Comparison of ENCODE assay signal across 8 cellular contexts in the genomic region with DNA sequence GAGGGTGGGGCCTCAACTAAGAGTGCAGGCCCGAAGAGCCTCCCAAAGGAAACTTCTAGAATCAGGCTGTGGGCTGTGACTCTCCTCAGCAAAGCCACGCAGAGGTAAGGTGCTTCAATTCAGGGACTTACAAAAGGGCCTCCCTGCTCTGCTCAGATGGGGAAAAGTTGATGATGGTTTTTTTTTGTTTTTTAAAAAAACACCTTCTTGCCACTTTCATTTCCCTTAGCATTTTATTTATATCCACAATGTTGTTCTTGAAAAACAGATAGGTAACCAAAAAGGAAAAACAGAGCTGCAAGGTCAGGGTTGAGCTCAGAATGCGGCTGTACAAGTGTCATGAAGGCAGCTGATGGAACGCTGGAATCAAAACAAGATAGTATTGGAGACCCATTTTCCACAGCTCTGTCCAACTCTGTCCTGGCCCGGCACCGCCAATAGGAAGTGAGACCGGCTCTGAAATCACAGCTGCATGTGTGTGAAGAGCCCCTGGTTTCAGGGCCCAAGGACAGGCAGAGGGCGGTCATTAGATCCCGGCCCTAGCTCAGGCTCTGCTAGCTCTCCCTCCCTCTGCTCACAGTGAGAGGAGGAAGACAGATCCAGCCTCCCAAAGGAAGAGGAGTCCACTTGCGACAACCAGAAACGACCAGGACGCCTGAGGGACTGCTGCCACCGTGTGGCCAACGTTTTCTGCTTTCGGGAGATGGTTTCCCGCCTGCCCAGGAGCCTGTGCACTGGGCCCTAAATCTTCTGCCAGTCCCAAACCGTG. TPM values are rescaled to one million over a fixed set of nuclear protein-coding genes. Genes with fewer than 3 reads are reported as not detected.
DNase-seq lines count a peak whose midpoint lies in the region; ATAC-seq and TF ChIP-seq lines count a peak whose summit lies in the region.

No MANE protein-coding gene starts in this region.

- H3K27ac Mint-ChIP-seq in T-cell (peak overlapping the region; percentile 92 to 95), progenitor cell of endocrine pancreas (no peak overlapping the region)

- H3K27ac ChIP-seq in DOHH2 (ENCODE audit: low read depth, low read length) (peak overlapping the region; percentile 36), Karpas-422 (ENCODE audit: low read length) (no peak overlapping the region), upper lobe of left lung (peak overlapping the region; percentile 34 to 86 (median 78))

- POLR2A ChIA-PET in T-cell (lab: Charles Lee), result interaction anchor here (0.5 to 2.1 kb wide), 21 partner anchors 9 to 843 kb away, joined by 3 to 102 read pairs (median 6); a partner anchor contains a TSS

- H3K4me1 Mint-ChIP-seq in T-cell (peaks cover 64 to 66% (median 65%) of the 10 kb centered on the region in 3 donors), progenitor cell of endocrine pancreas (ENCODE audit: low read depth) (no peaks in the 10 kb centered on the region)

- no peak overlapping the region for H2AFZ ChIP-seq in Karpas-422 (ENCODE audit: low read length)

- H3K36me3 Mint-ChIP-seq in T-cell (peaks cover 33% of the 10 kb centered on the region), progenitor cell of endocrine pancreas (ENCODE audit: insufficient read depth) (peaks cover 5% of the 10 kb centered on the region)

- no peak for TF ChIP-seq POLR2A in upper lobe of left lung (IDR thresholded peaks at IDR 0.05)

- H3K4me3 Mint-ChIP-seq in T-cell (peak overlapping the region; percentile 58 to 69 (median 64)), progenitor cell of endocrine pancreas (ENCODE audit: low read depth) (no peak overlapping the region)

- H3K4me2 ChIP-seq in DOHH2 (ENCODE audit: low read length) (peak overlapping the region; percentile 56), Karpas-422 (ENCODE audit: low read depth, low read length, poor library complexity, severe bottlenecking) (no peak overlapping the region)

- no peaks in the 10 kb centered on the region for H3K27me3 ChIP-seq in DOHH2 (ENCODE audit: control insufficient read depth, low read length)
- no peaks in the 10 kb centered on the region for H3K27me3 ChIP-seq in Karpas-422 (ENCODE audit: low read length)
- no peaks in the 10 kb centered on the region for H3K27me3 ChIP-seq in upper lobe of left lung

- H4K20me1 ChIP-seq in DOHH2 (ENCODE audit: control insufficient read depth, insufficient read depth, low read depth, low read length) (no peaks in the 10 kb centered on the region), Karpas-422 (ENCODE audit: insufficient read depth, low read depth, low read length) (0 out of 2 replicates have a peak, but pooled peaks cover 10% of the 10 kb centered on the region)

- ATAC-seq in T-cell (replicated peaks in 1 of 4) (peak; percentile 69 to 80 (median 72)), left cardiac atrium (peak; percentile 83 to 88), upper lobe of left lung (ENCODE audit: low FRiP score in 2 of 2) (peak; percentile 79 to 89)

- TF ChIP-seq CTCF in DOHH2 (IDR thresholded peaks at IDR 0.05; ENCODE audit: low read depth, low read length, poor library complexity, severe bottlenecking), result peak; percentile 87
- TF ChIP-seq CTCF in progenitor cell of endocrine pancreas (IDR thresholded peaks at IDR 0.05; ENCODE audit: unreplicated experiment), result peak; percentile 82
- TF ChIP-seq CTCF in upper lobe of left lung (IDR thresholded peaks at IDR 0.05), result peak; percentile 77 to 92 (median 86)

- H3F3A ChIP-seq in DOHH2 (ENCODE audit: control insufficient read depth, insufficient read depth), result no peaks in the 10 kb centered on the region

- WGBS in upper lobe of left lung, 2 donors, result 23 to 31% methylated on average over 12 to 16 of the region's 17 CpGs

- peak overlapping the region; percentile 26; the same call in 1 of the 2 replicates for H3K4me3 ChIP-seq in DOHH2 (ENCODE audit: low read length)
- no peak overlapping the region for H3K4me3 ChIP-seq in Karpas-422 (ENCODE audit: low read length)
- H3K4me3 ChIP-seq in upper lobe of left lung, result no peak overlapping the region

- H3K9me3 Mint-ChIP-seq in T-cell, result no peaks in the 10 kb centered on the region
- no peaks in the 10 kb centered on the region for H3K9me3 Mint-ChIP-seq in progenitor cell of endocrine pancreas (ENCODE audit: low read depth)

- H3K36me3 ChIP-seq in DOHH2 (ENCODE audit: control insufficient read depth, low read length) (peaks cover 46% of the 10 kb centered on the region), Karpas-422 (ENCODE audit: insufficient read depth, low read length) (peaks cover 31% of the 10 kb centered on the region; the same call in 1 of the 2 replicates), upper lobe of left lung (peaks cover 0 to 32% (median 22%) of the 10 kb centered on the region in 4 donors)

- no peaks in the 10 kb centered on the region for H3K79me2 ChIP-seq in DOHH2 (ENCODE audit: control insufficient read depth, low read length)
- H3K79me2 ChIP-seq in Karpas-422 (ENCODE audit: low read length), result no peaks in the 10 kb centered on the region

- peaks cover 22% of the 10 kb centered on the region for H3K4me1 ChIP-seq in DOHH2 (ENCODE audit: control insufficient read depth, low read length)
- no peaks in the 10 kb centered on the region for H3K4me1 ChIP-seq in Karpas-422 (ENCODE audit: low read length)
- H3K4me1 ChIP-seq in upper lobe of left lung, result peaks cover 16 to 23% (median 21%) of the 10 kb centered on the region in 4 donors

- no peak for TF ChIP-seq EP300 in upper lobe of left lung (IDR thresholded peaks at IDR 0.05)

- H3K9me3 ChIP-seq in DOHH2 (ENCODE audit: control insufficient read depth, insufficient read depth, low read length) (no peaks in the 10 kb centered on the region), Karpas-422 (ENCODE audit: low read length) (no peaks in the 10 kb centered on the region), upper lobe of left lung (no peaks in the 10 kb centered on the region)

- H3K27me3 Mint-ChIP-seq in T-cell (no peaks in the 10 kb centered on the region), progenitor cell of endocrine pancreas (no peaks in the 10 kb centered on the region)

- H3K9ac ChIP-seq in Karpas-422 (ENCODE audit: low read length), result no peak overlapping the region

- CTCF ChIA-PET in T-cell (lab: Charles Lee), result interaction anchor here (0.6 to 2.1 kb wide), 35 partner anchors 8 to 679 kb away, joined by 3 to 48 read pairs (median 5); a partner anchor contains a TSS

- intact Hi-C loops in left cardiac atrium (cut with DNase I), result loop anchor here (1.0 to 10.0 kb wide), 5 partner anchors 41 to 136 kb away; no protein-coding TSS in a partner anchor

- H3K9me2 ChIP-seq in DOHH2 (replicated peaks; ENCODE audit: control insufficient read depth, low read length) (no peaks in the 10 kb centered on the region), Karpas-422 (replicated peaks; ENCODE audit: insufficient read depth, low read length) (no peaks in the 10 kb centered on the region)

- DNase-seq in Karpas-422 (peak; percentile 75), T-cell (peak; percentile 59 to 87 (median 78)), amniotic epithelial cell (ENCODE audit: low read depth) (peak; percentile 78), left cardiac atrium (peak; percentile 90), progenitor cell of endocrine pancreas (ENCODE audit: low spot score, unreplicated experiment) (peak; percentile 51), upper lobe of left lung (peak in 1 of 2 donors; percentile 79), GF-D8 (lab: John Stamatoyannopoulos, UW) (no peak)

RNA-seq across cellular contexts. Expression of a gene that starts 58.3 kb away (rescaled TPM):
- total RNA-seq in Karpas-422 (2014; rRNA removed; shearing (Covaris generic); ENCODE audit: low replicate concordance), result 0.22 TPM in 1 of 2 replicates, not detected in the other
- total RNA-seq in T-cell (100 to 1,000 TPM; 612 to 721 (median 621) TPM), left cardiac atrium (10 to 100 TPM; 66.4 to 77.5 TPM), progenitor cell of endocrine pancreas (2.7 TPM in 2 replicates), upper lobe of left lung (100 to 1,000 TPM in 2 of 6 donors, 10 to 100 TPM in 4; 26.2 to 298 (median 75.8) TPM)
